ENCODE assay signal across 20 cellular contexts in the genomic region with DNA sequence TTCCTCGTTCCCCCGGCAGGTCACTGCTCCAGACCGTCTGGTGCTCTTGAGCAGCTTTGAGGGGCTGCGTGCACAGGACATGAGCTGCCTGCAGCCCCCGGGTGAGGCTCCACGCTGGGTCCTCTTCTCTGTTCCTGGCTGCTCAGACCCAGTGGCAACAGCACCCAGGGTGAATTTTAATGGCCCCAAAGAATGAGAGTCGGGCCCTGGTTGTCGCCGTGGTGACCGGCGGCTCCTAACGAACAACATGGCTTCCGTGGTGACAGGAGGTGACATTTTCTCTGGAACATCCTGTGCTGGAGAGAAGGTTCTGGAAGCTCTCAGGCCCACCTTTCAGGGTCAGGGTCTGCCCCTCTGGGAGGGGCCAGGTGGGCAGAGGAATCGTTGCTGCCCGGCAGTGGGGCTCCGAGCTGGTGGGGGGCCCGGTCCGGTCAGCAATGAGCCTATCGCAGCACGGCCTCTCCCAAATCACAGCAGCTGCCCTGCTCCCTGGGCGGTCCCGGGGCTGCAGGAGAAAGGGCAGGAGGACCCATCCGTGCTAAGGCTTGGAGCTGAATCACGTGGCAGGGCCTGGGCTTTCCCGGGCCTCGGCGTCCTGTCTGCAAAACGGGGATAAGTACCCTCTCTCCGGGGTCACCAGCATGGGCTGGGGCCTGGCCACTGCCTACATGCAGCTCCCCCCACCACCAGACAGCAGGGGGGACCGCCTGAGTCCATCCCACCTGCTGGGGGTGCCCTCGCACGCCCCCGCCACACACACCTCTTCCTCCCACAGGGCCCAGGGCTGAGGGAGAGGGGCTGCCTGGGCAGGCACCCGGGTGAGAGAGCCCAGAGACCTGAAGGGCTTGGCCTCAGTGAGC. TPM values are rescaled to one million over a fixed set of nuclear protein-coding genes. Genes with fewer than 3 reads are reported as not detected.
"Had no signal": no experiment of that assay in that cellular context is flagged by ENCODE, and none has a peak within 500 bp of the region (broad histone marks: within the 10 kb centered on the region; RNA-seq: fewer than 3 reads in every experiment).

No MANE protein-coding gene starts in this region.

- H3K9me3 ChIP-seq: body of pancreas, sigmoid colon, transverse colon had no signal

- H3K36me3 ChIP-seq: sigmoid colon, transverse colon had no signal

- H3K27ac ChIP-seq: body of pancreas, sigmoid colon, transverse colon had no signal

- H3K4me3 ChIP-seq: body of pancreas, sigmoid colon, transverse colon had no signal

- ATAC-seq: activated naive CD4-positive, alpha-beta T cell treated with anti-CD3 and anti-CD28 coated beads, Interleukin-2, amount 50 U/mL, for 72 hours; activated T-cell treated with anti-CD3 and anti-CD28 coated beads, Interleukin-2, amount 50 U/mL, for 4 hours; body of pancreas; effector memory CD8-positive, alpha-beta T cell; naive thymus-derived CD4-positive, alpha-beta T cell; stimulated activated naive B cell treated with anti-CD40 and anti-IgM and Interleukin-4, amounts not matched to agents 10 μg/mL and 1 μg/mL and 100 μg/mL, for 72 hours had no signal

- DNase-seq: activated CD4-positive, alpha-beta T cell treated with anti-CD3 and anti-CD28 coated beads for 1 hour; activated CD4-positive, alpha-beta T cell treated with anti-CD3 and anti-CD28 coated beads, Interleukin-2, amount 50 U/mL, for 48 hours; activated effector memory CD4-positive, alpha-beta T cell treated with anti-CD3 and anti-CD28 coated beads, Interleukin-2, amount 50 U/mL, for 16 hours; activated T-cell treated with anti-CD3 and anti-CD28 coated beads, Interleukin-2, amount 50 U/mL, for 4 hours; amniotic stem cell; body of pancreas; cerebellar nuclear complex; effector memory CD8-positive, alpha-beta T cell; naive thymus-derived CD4-positive, alpha-beta T cell; sigmoid colon; stimulated activated CD4-positive, alpha-beta T cell treated with anti-CD3 and anti-CD28 coated beads, Interleukin-2, amount 100 ng/mL, for 24 hours; stimulated activated naive B cell treated with anti-CD40 and anti-IgM and Interleukin-4, amounts not matched to agents 10 μg/mL and 1 μg/mL and 100 μg/mL, for 72 hours; T-helper 9 cell; transverse colon had no signal

RNA-seq across cellular contexts. Expression of gene C1QTNF8, which starts 3.4 kb away (rescaled TPM):
- total RNA-seq: activated naive CD4-positive, alpha-beta T cell treated with anti-CD3 and anti-CD28 coated beads, Interleukin-2, amount 50 U/mL, for 72 hours; activated T-cell treated with anti-CD3 and anti-CD28 coated beads, Interleukin-2, amount 50 U/mL, for 4 hours; body of pancreas; epithelial cell of proximal tubule; lung microvascular endothelial cell; mononuclear cell; naive thymus-derived CD4-positive, alpha-beta T cell; progenitor cell of endocrine pancreas; sigmoid colon; subcutaneous adipose tissue; transverse colon had no signal
- polyA plus RNA-seq: naive thymus-derived CD4-positive, alpha-beta T cell; sigmoid colon had no signal

RNA-seq across cellular contexts. Expression of gene SSTR5, which starts 26.9 kb away (rescaled TPM):
- total RNA-seq: activated naive CD4-positive, alpha-beta T cell treated with anti-CD3 and anti-CD28 coated beads, Interleukin-2, amount 50 U/mL, for 72 hours; activated T-cell treated with anti-CD3 and anti-CD28 coated beads, Interleukin-2, amount 50 U/mL, for 4 hours; epithelial cell of proximal tubule; mononuclear cell; naive thymus-derived CD4-positive, alpha-beta T cell; sigmoid colon; subcutaneous adipose tissue; transverse colon had no signal
- polyA plus RNA-seq: naive thymus-derived CD4-positive, alpha-beta T cell had no signal
